ENCODE assay signal across 16 cellular contexts in genomic region chr2:156625360-156625995, GRCh38.
"Had no signal": no experiment of that assay in that cellular context is flagged by ENCODE, and none has a peak within 500 bp of the region (broad histone marks: within the 10 kb centered on the region; RNA-seq: fewer than 3 reads in every experiment).

No MANE protein-coding gene starts in this region.

- DNase-seq: activated CD4-positive, alpha-beta T cell treated with anti-CD3 and anti-CD28 coated beads for 36 hours; activated CD4-positive, alpha-beta T cell treated with anti-CD3 and anti-CD28 coated beads, Interleukin-2, amount 50 U/mL, for 48 hours; activated naive CD4-positive, alpha-beta T cell; activated naive CD8-positive, alpha-beta T cell treated with anti-CD3 and anti-CD28 coated beads for 36 hours; amygdala; central memory CD4-positive, alpha-beta T cell; endodermal cell; mesendoderm; natural killer cell; pancreas; stimulated activated naive B cell treated with anti-CD40 and anti-IgM and Interleukin-4, amounts not matched to agents 10 μg/mL and 1 μg/mL and 100 μg/mL, for 72 hours; thyroid gland had no signal

- H3K9me3 ChIP-seq: neutrophil, pancreas, thyroid gland had no signal

- H3K4me3 ChIP-seq: body of pancreas, pancreas, thyroid gland had no signal

- H3K27me3 ChIP-seq: body of pancreas, pancreas, thyroid gland had no signal

- H3K36me3 ChIP-seq: neutrophil, pancreas, thyroid gland had no signal

- H3K27ac ChIP-seq: body of pancreas, epithelial cell of prostate, neutrophil, pancreas, thyroid gland had no signal

- ATAC-seq: activated CD4-positive, alpha-beta T cell treated with anti-CD3 and anti-CD28 coated beads for 36 hours; body of pancreas; natural killer cell; pancreas; stimulated activated naive B cell treated with anti-CD40 and anti-IgM and Interleukin-4, amounts not matched to agents 10 μg/mL and 1 μg/mL and 100 μg/mL, for 72 hours; WTC11 had no signal

- H3K4me1 ChIP-seq: body of pancreas, pancreas, thyroid gland had no signal
